In genomic region chr5:127290019-127290945, GRCh38 we compare ENCODE assay signal across 8 cellular contexts. TPM values are rescaled to one million over a fixed set of nuclear protein-coding genes. Genes with fewer than 3 reads are reported as not detected.
DNase-seq lines count a peak whose midpoint lies in the region; ATAC-seq and TF ChIP-seq lines count a peak whose summit lies in the region.

TSS of gene MEGF10 (plus strand) at chr5:127290796. CDS start at chr5:127331309, 40,513 bp downstream.

- peaks cover 65% of the 10 kb centered on the region for H3K27me3 Mint-ChIP-seq in activated T-helper 17 cell treated with anti-CD3 and anti-CD28 coated beads, Interleukin-2, amount 50 U/mL, for 72 hours

- H3K9me3 Mint-ChIP-seq in activated T-helper 17 cell treated with anti-CD3 and anti-CD28 coated beads, Interleukin-2, amount 50 U/mL, for 72 hours = no peaks in the 10 kb centered on the region

- peak; percentile 63 for DNase-seq in activated CD8-positive, alpha-beta memory T cell treated with anti-CD3 and anti-CD28 coated beads, Interleukin-2, amount 50 U/mL, for 48 hours
- no peak for DNase-seq in activated CD8-positive, alpha-beta memory T cell treated with anti-CD3 and anti-CD28 coated beads for 24 hours
- DNase-seq in LNCaP clone FGC (ENCODE audit: low read depth) (no peak), anterior cingulate cortex (lab: John Stamatoyannopoulos, UW) (peak in 51 of 58 donors; percentile 34 to 83 (median 68)), hypothalamus (lab: John Stamatoyannopoulos, UW) (peak in 48 of 51 donors; percentile 28 to 88 (median 73)), skeletal muscle cell (ENCODE audit: low read depth) (no peak), NCI-H128 (lab: John Stamatoyannopoulos, UW; ENCODE audit: unreplicated experiment) (no peak)

- H3K36me3 Mint-ChIP-seq in activated T-helper 17 cell treated with anti-CD3 and anti-CD28 coated beads, Interleukin-2, amount 50 U/mL, for 72 hours (ENCODE audit: low read depth) = no peaks in the 10 kb centered on the region

- H3K4me3 ChIP-seq in LNCaP clone FGC (ENCODE audit: low read depth, low read length) (no peak within 1 kb of the TSS), skeletal muscle cell (ENCODE audit: low read depth, low read length) (peak within 1 kb of the TSS; percentile 61)

- TF ChIP-seq CTCF in LNCaP clone FGC (IDR thresholded peaks at IDR 0.05; ENCODE audit: control insufficient read depth, extremely low read depth, insufficient read depth) = peak; percentile 73

- no peak within 1 kb of the TSS for H3K27ac Mint-ChIP-seq in activated T-helper 17 cell treated with anti-CD3 and anti-CD28 coated beads, Interleukin-2, amount 50 U/mL, for 72 hours

- no peak within 1 kb of the TSS for H3K4me3 Mint-ChIP-seq in activated T-helper 17 cell treated with anti-CD3 and anti-CD28 coated beads, Interleukin-2, amount 50 U/mL, for 72 hours

- H3K4me1 Mint-ChIP-seq in activated T-helper 17 cell treated with anti-CD3 and anti-CD28 coated beads, Interleukin-2, amount 50 U/mL, for 72 hours = peaks cover 5% of the 10 kb centered on the region

- ATAC-seq in activated T-helper 17 cell treated with anti-CD3 and anti-CD28 coated beads, Interleukin-2, amount 50 U/mL, for 72 hours (replicated peaks) = no peak

RNA-seq across cellular contexts. Expression of gene MEGF10, which starts in this region (rescaled TPM):
- total RNA-seq in activated T-helper 17 cell treated with anti-CD3 and anti-CD28 coated beads, Interleukin-2, amount 50 U/mL, for 72 hours = under 1 TPM in 1 of 2 donors, not detected in 1; 0.28 TPM

Comparison
In these comparisons a context has a peak if more than half of its experiments do, and no peak if none do; other contexts are left out.
1. DNase-seq: peak in activated CD8-positive, alpha-beta memory T cell treated with anti-CD3 and anti-CD28 coated beads, Interleukin-2, amount 50 U/mL, for 48 hours (single experiment), anterior cingulate cortex (51 of 58) and hypothalamus (48 of 51); none in activated CD8-positive, alpha-beta memory T cell treated with anti-CD3 and anti-CD28 coated beads for 24 hours (single experiment), LNCaP clone FGC (single experiment), skeletal muscle cell (single experiment) and NCI-H128 (single experiment).